ENCODE assay signal across 8 cellular contexts in genomic region chr17:7403902-7404736, GRCh38. TPM values are rescaled to one million over a fixed set of nuclear protein-coding genes. Genes with fewer than 3 reads are reported as not detected.
DNase-seq lines count a peak whose midpoint lies in the region; ATAC-seq and TF ChIP-seq lines count a peak whose summit lies in the region.

Gene TMEM256 (minus strand): TSS chr17:7404097. CDS start chr17:7404084, 13 bp downstream.

- H3K4me3 ChIP-seq in GM12864 (ENCODE audit: low read depth, low read length) (peak within 1 kb of the TSS; percentile 92), adipocyte (ENCODE audit: low read length) (peak within 1 kb of the TSS; percentile 85), cardiac muscle cell (peak within 1 kb of the TSS; percentile 61), parathyroid adenoma (ENCODE audit: low read depth, low read length) (peak within 1 kb of the TSS; percentile 90), tibial nerve (peak within 1 kb of the TSS; percentile 63 to 96 (median 70))

- H3K9ac ChIP-seq in adipocyte (ENCODE audit: low read length) (peak within 1 kb of the TSS; percentile 95), parathyroid adenoma (peak within 1 kb of the TSS; percentile 11)

- peak; percentile 97 for ATAC-seq in HG02763 (IDR thresholded peaks at IDR 0.05; ENCODE audit: unreplicated experiment)

- H3K27me3 ChIP-seq in adipocyte (replicated peaks; ENCODE audit: control insufficient read depth, insufficient read depth, low read length) (no peaks in the 10 kb centered on the region), cardiac muscle cell (no peaks in the 10 kb centered on the region), parathyroid adenoma (ENCODE audit: control insufficient read depth, insufficient read depth, low read length) (no peaks in the 10 kb centered on the region), tibial nerve (no peaks in the 10 kb centered on the region)

- H3K4me1 ChIP-seq in adipocyte (ENCODE audit: control insufficient read depth, insufficient read depth, low read length): peaks cover 13% of the 10 kb centered on the region
- peaks cover 11% of the 10 kb centered on the region for H3K4me1 ChIP-seq in cardiac muscle cell (ENCODE audit: low read depth)
- peaks cover 11% of the 10 kb centered on the region for H3K4me1 ChIP-seq in parathyroid adenoma
- peaks cover 0 to 56% (median 21%) of the 10 kb centered on the region in 4 donors for H3K4me1 ChIP-seq in tibial nerve

- H3K9me3 ChIP-seq in adipocyte (ENCODE audit: control insufficient read depth, low read length) (no peaks in the 10 kb centered on the region), cardiac muscle cell (ENCODE audit: low read depth) (no peaks in the 10 kb centered on the region), parathyroid adenoma (ENCODE audit: control insufficient read depth, low read length) (no peaks in the 10 kb centered on the region), tibial nerve (no peaks in the 10 kb centered on the region)

- TF ChIP-seq POLR2A in tibial nerve (IDR thresholded peaks at IDR 0.05): peak; percentile 97 to 99

- peaks cover 3% of the 10 kb centered on the region for H3K79me2 ChIP-seq in parathyroid adenoma

- no peak for TF ChIP-seq CTCF in GM12864 (IDR thresholded peaks at IDR 0.05; ENCODE audit: low read depth, low read length, missing control alignments)
- no peak for TF ChIP-seq CTCF in cardiac muscle cell (IDR thresholded peaks at IDR 0.05; ENCODE audit: low read depth, low read length)
- TF ChIP-seq CTCF in parathyroid adenoma (IDR thresholded peaks at IDR 0.05): no peak
- TF ChIP-seq CTCF in tibial nerve (IDR thresholded peaks at IDR 0.05): peak in 2 of 5 experiments; percentile 47 to 57

- peak; percentile 82 to 99 for TF ChIP-seq EP300 in tibial nerve (IDR thresholded peaks at IDR 0.05)

- H3K4me2 ChIP-seq in parathyroid adenoma (ENCODE audit: low read length): peak within 1 kb of the TSS; percentile 87

- H3K36me3 ChIP-seq in adipocyte (ENCODE audit: control insufficient read depth, insufficient read depth, low read length, severe bottlenecking) (peaks cover 7% of the 10 kb centered on the region), cardiac muscle cell (no peaks in the 10 kb centered on the region), parathyroid adenoma (ENCODE audit: control insufficient read depth, insufficient read depth, low read length) (no peaks in the 10 kb centered on the region), tibial nerve (peaks cover 0 to 20% (median 0%) of the 10 kb centered on the region in 3 donors)

- DNase-seq in GM12864 (ENCODE audit: low read depth) (peak; percentile 96), NCI-H1436 (lab: John Stamatoyannopoulos, UW) (peak; percentile 98), T follicular helper cell (ENCODE audit: low read depth) (peak; percentile 95), adipocyte (ENCODE audit: low read depth) (peak; percentile 100), cardiac muscle cell (ENCODE audit: low read depth in 1 of 2, low spot score in 1 of 2) (peak; percentile 100), tibial nerve (ENCODE audit: low spot score in 2 of 2) (peak; percentile 98 to 99)

- peak within 1 kb of the TSS; percentile 81 for H2AFZ ChIP-seq in parathyroid adenoma

- H3K27ac ChIP-seq in cardiac muscle cell (peak within 1 kb of the TSS; percentile 80), parathyroid adenoma (peak within 1 kb of the TSS; percentile 72), tibial nerve (peak within 1 kb of the TSS; percentile 85 to 98 (median 96))

- WGBS in tibial nerve, 2 donors: 0% methylated on average over 23 to 52 of the region's 53 CpGs

RNA-seq across cellular contexts. Expression of gene TMEM256, which starts in this region (rescaled TPM):
- 85.4 and 122 TPM in 2 replicates for total RNA-seq in cardiac muscle cell
- polyA plus RNA-seq in cardiac muscle cell: 117 and 193 TPM in 2 replicates
- 100 to 1,000 TPM in 2 of 4 donors, 10 to 100 TPM in 2; 88.3 to 121 (median 103) TPM for total RNA-seq in tibial nerve

Comparison
In these comparisons a context has a peak if more than half of its experiments do, and no peak if none do; other contexts are left out.
1. Peak in every context shown above with its lines: DNase-seq, ATAC-seq, H3K4me3 ChIP-seq and H3K27ac ChIP-seq.